In the genomic region with DNA sequence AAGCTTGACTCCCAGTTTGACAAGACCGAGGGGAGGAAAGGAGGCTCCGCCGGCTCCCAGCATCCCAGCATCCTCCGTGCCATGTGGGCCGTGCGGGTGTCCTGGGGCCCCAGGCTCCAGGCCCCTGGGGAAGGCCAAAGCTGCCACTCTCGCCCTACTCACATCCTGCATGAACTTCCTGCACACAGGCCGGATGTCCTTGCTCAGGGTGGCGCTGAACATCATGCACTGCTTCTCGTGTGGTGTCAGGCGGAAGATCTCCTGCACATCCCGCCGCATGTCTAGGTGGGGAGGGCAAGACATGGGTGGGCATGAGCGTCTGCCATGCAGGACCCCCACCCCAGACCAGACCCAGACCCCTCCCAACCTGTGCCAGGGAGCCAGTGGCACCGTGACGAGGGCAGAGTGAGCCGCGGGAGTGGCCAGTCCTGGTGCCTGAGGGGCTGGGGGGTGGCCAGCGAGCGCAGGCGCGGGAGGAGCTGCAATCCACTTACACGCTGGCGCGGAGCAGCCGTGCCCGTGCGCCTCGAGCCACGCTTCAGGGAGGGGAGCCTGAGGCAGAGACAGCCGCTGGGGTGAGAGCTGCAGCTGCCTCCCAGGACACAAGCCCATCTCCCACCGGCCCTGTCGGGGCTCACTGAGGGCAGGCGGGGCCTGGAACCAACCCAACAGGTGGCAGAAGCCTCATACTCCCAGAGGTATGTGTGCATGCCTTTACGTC, we compare ENCODE assay signal across 17 cellular contexts. TPM values are rescaled to one million over a fixed set of nuclear protein-coding genes. Genes with fewer than 3 reads are reported as not detected.
DNase-seq lines count a peak whose midpoint lies in the region; ATAC-seq, FAIRE-seq and TF ChIP-seq lines count a peak whose summit lies in the region.
"Had no signal": no experiment of that assay in that cellular context is flagged by ENCODE, and none has a peak within 500 bp of the region (broad histone marks: within the 10 kb centered on the region; RNA-seq: fewer than 3 reads in every experiment).

No MANE protein-coding gene starts in this region.

- H3K27ac ChIP-seq in GM12878 (ENCODE audit: control insufficient read depth, insufficient read depth), result no peak overlapping the region
- H3K27ac ChIP-seq: coronary artery, parathyroid adenoma had no signal

- RAD21 ChIA-PET in GM12878 (lab: Charles Lee; ENCODE audit: unreplicated experiment), result no interaction called here

- H3K9me3 Mint-ChIP-seq in activated CD4-positive, alpha-beta T cell treated with anti-CD3 and anti-CD28 coated beads, Interleukin-2, amount 10 ng/mL, durations not matched to agents 24 days and 14 days, result no peaks in the 10 kb centered on the region
- no peaks in the 10 kb centered on the region for H3K9me3 Mint-ChIP-seq in stimulated activated naive B cell treated with anti-CD40 and anti-IgM and Interleukin-4, amounts not matched to agents 10 μg/mL and 1 μg/mL and 100 μg/mL, for 72 hours
- H3K9me3 Mint-ChIP-seq: GM23338 had no signal

- H3K36me3 Mint-ChIP-seq in activated CD4-positive, alpha-beta T cell treated with anti-CD3 and anti-CD28 coated beads, Interleukin-2, amount 10 ng/mL, durations not matched to agents 24 days and 14 days (ENCODE audit: low read depth), result peaks cover 74% of the 10 kb centered on the region
- peaks cover 72 to 77% of the 10 kb centered on the region in 2 donors for H3K36me3 Mint-ChIP-seq in stimulated activated naive B cell treated with anti-CD40 and anti-IgM and Interleukin-4, amounts not matched to agents 10 μg/mL and 1 μg/mL and 100 μg/mL, for 72 hours

- CTCF ChIA-PET in GM12878 (lab: Yijun Ruan, JAX), result no interaction called here

- no peak overlapping the region for H3K4me3 ChIP-seq in GM12878
- H3K4me3 ChIP-seq: adrenal gland, coronary artery, GM23338 had no signal

- no peaks in the 10 kb centered on the region for H3K27me3 ChIP-seq in GM12878 (replicated peaks in 1 of 2; ENCODE audit: control insufficient read depth in 2 of 2, insufficient read depth in 2 of 2, low read length in 1 of 2)
- H3K27me3 ChIP-seq: adrenal gland had no signal

- in situ Hi-C loops in GM12878 (cut with MboI), result no loop called here

- POLR2A ChIA-PET in GM12878 (lab: Charles Lee), result interaction anchor here (0.9 to 1.1 kb wide), 2 partner anchors 30 to 54 kb away, joined by 3 read pairs; no protein-coding TSS in a partner anchor

- no peak overlapping the region for H2AFZ ChIP-seq in GM12878 (ENCODE audit: control insufficient read depth, low read depth, low read length)
- H2AFZ ChIP-seq: GM23338, parathyroid adenoma had no signal

- H3K9ac ChIP-seq in GM12878 (ENCODE audit: control insufficient read depth, insufficient read depth, low read length), result no peak overlapping the region
- H3K9ac ChIP-seq: parathyroid adenoma had no signal

- BruUV-seq in GM12878 (replicated peaks; lab: Mats Ljungman, UMichigan), result no TSS peak

- intact Hi-C loops in activated CD4-positive, alpha-beta T cell treated with anti-CD3 and anti-CD28 coated beads, Interleukin-2, amount 10 ng/mL, durations not matched to agents 24 days and 14 days (cut with micrococcal nuclease), result loop anchor here (10.0 kb wide), 1 partner anchor 1475 kb away; a partner anchor contains a TSS
- intact Hi-C loops in GM12878 (cut with micrococcal nuclease; ENCODE audit: unreplicated experiment), result no loop called here

- DNase-seq in activated T-cell treated with anti-CD3 and anti-CD28 coated beads, Interleukin-2, amount 50 U/mL, for 1 hour, result peak; percentile 57
- DNase-seq in activated T-cell treated with anti-CD3 and anti-CD28 coated beads for 4 hours (no peak), GM12878 (ENCODE audit: low read depth, low spot score) (no peak), cerebellar cortex (ENCODE audit: low spot score) (no peak)
- DNase-seq in activated CD4-positive, alpha-beta T cell treated with anti-CD3 and anti-CD28 coated beads, Interleukin-2, amount 10 ng/mL, durations not matched to agents 24 days and 14 days, result no peak
- no peak for DNase-seq in stimulated activated naive B cell treated with anti-CD40 and anti-IgM and Interleukin-4, amounts not matched to agents 10 μg/mL and 1 μg/mL and 100 μg/mL, for 72 hours
- DNase-seq: DMS 273 treated with DMSO at 0.1 percent for 48 hours, mesenchymal stem cell, MM.1S had no signal

- H3K36me3 ChIP-seq in GM12878 (ENCODE audit: control insufficient read depth in 2 of 2, insufficient read depth in 2 of 2, low read length in 1 of 2), result peaks cover 34 to 72% of the 10 kb centered on the region in 2 experiments

- peak overlapping the region; percentile 58 for H3K27ac Mint-ChIP-seq in activated CD4-positive, alpha-beta T cell treated with anti-CD3 and anti-CD28 coated beads, Interleukin-2, amount 10 ng/mL, durations not matched to agents 24 days and 14 days
- H3K27ac Mint-ChIP-seq in stimulated activated naive B cell treated with anti-CD40 and anti-IgM and Interleukin-4, amounts not matched to agents 10 μg/mL and 1 μg/mL and 100 μg/mL, for 72 hours, result peak overlapping the region; percentile 87
- H3K27ac Mint-ChIP-seq: GM23338 had no signal

- no peak for TF ChIP-seq CTCF in GM12878 (IDR thresholded peaks at IDR 0.05 in 2 of 3, conservative IDR thresholded peaks at IDR 0.05 in 1 of 3; ENCODE audit: control insufficient read depth in 2 of 3, extremely low read depth in 1 of 3, insufficient read depth in 1 of 3, low read depth in 3 of 3, low read length in 3 of 3)

- H3K4me3 Mint-ChIP-seq in activated CD4-positive, alpha-beta T cell treated with anti-CD3 and anti-CD28 coated beads, Interleukin-2, amount 10 ng/mL, durations not matched to agents 24 days and 14 days, result no peak overlapping the region
- peak overlapping the region in 1 of 2 donors; percentile 48 for H3K4me3 Mint-ChIP-seq in stimulated activated naive B cell treated with anti-CD40 and anti-IgM and Interleukin-4, amounts not matched to agents 10 μg/mL and 1 μg/mL and 100 μg/mL, for 72 hours
- H3K4me3 Mint-ChIP-seq: GM23338 had no signal

- peak; percentile 72 for TF ChIP-seq POLR2A in GM12878 (IDR thresholded peaks at IDR 0.05; ENCODE audit: low read depth, low read length)

- no peaks in the 10 kb centered on the region for H3K27me3 Mint-ChIP-seq in activated CD4-positive, alpha-beta T cell treated with anti-CD3 and anti-CD28 coated beads, Interleukin-2, amount 10 ng/mL, durations not matched to agents 24 days and 14 days
- H3K27me3 Mint-ChIP-seq in stimulated activated naive B cell treated with anti-CD40 and anti-IgM and Interleukin-4, amounts not matched to agents 10 μg/mL and 1 μg/mL and 100 μg/mL, for 72 hours, result no peaks in the 10 kb centered on the region

- TF ChIP-seq EP300 in GM12878 (IDR thresholded peaks at IDR 0.05; ENCODE audit: borderline replicate concordance in 1 of 2, control insufficient read depth in 1 of 2, low read depth in 2 of 2, low read length in 2 of 2), result no peak

- H3K4me1 Mint-ChIP-seq in activated CD4-positive, alpha-beta T cell treated with anti-CD3 and anti-CD28 coated beads, Interleukin-2, amount 10 ng/mL, durations not matched to agents 24 days and 14 days, result peaks cover 23% of the 10 kb centered on the region
- peaks cover 40 to 42% of the 10 kb centered on the region in 2 donors for H3K4me1 Mint-ChIP-seq in stimulated activated naive B cell treated with anti-CD40 and anti-IgM and Interleukin-4, amounts not matched to agents 10 μg/mL and 1 μg/mL and 100 μg/mL, for 72 hours

- no peak overlapping the region for H3K4me2 ChIP-seq in GM12878 (ENCODE audit: control insufficient read depth, insufficient read depth)
- H3K4me2 ChIP-seq: GM23338 had no signal

- 61% methylated on average over 35 of the region's 35 CpGs for WGBS in GM12878 (ENCODE audit: insufficient coverage, insufficient replicate concordance, low lambda C conversion rate, missing lambda C conversion rate)

- TF ChIP-seq RAD21 in GM12878 (IDR thresholded peaks at IDR 0.05; ENCODE audit: insufficient read depth, low read depth, low read length), result no peak

- H4K20me1 ChIP-seq in GM12878 (ENCODE audit: control insufficient read depth, insufficient read depth), result peaks cover 13% of the 10 kb centered on the region; the same call in 1 of the 2 replicates

- no peak for FAIRE-seq in GM12878 (lab: Jason Lieb, UNC)
- FAIRE-seq: A204.1 had no signal

- SMC1A ChIA-PET in GM12878 (lab: Charles Lee; ENCODE audit: uncharacterized antibody, unreplicated experiment), result no interaction called here

- H3K9me3 ChIP-seq in GM12878 (replicated peaks; ENCODE audit: control insufficient read depth, insufficient read depth, low read length), result no peaks in the 10 kb centered on the region; the same call in 2 of the 3 replicates
- H3K9me3 ChIP-seq: adrenal gland had no signal

- peaks cover 34% of the 10 kb centered on the region for H3K79me2 ChIP-seq in GM12878 (ENCODE audit: control insufficient read depth, insufficient read depth, low read length)

- peaks cover 6% of the 10 kb centered on the region for H3K4me1 ChIP-seq in GM12878 (ENCODE audit: control insufficient read depth, insufficient read depth, low read length)
- H3K4me1 ChIP-seq: parathyroid adenoma had no signal

- ATAC-seq in GM12878 (no peak), GM21619 (IDR thresholded peaks at IDR 0.05; ENCODE audit: unreplicated experiment) (no peak), HG03457 (IDR thresholded peaks at IDR 0.05; ENCODE audit: unreplicated experiment) (no peak)
- no peak for ATAC-seq in stimulated activated naive B cell treated with anti-CD40 and anti-IgM and Interleukin-4, amounts not matched to agents 10 μg/mL and 1 μg/mL and 100 μg/mL, for 72 hours (replicated peaks)
- ATAC-seq: GM23338, SK-N-SH treated with all-trans-retinoic acid at 6 μM for 48 hours had no signal

RNA-seq across cellular contexts. Expression of a gene that starts 8.9 kb away (rescaled TPM):
- total RNA-seq in activated CD4-positive, alpha-beta T cell treated with anti-CD3 and anti-CD28 coated beads, Interleukin-2, amount 10 ng/mL, durations not matched to agents 24 days and 14 days, result 274 and 280 TPM in 2 replicates
- 162 and 204 TPM in 2 replicates for total RNA-seq in GM12878 (2013; cell fraction: nucleolus; rRNA removed)
- total RNA-seq in GM12878 (2014; rRNA removed) (248 and 280 TPM in 2 replicates), GM12878 (2014; rRNA removed; fragmentation: Illumina TruSeq; extraction: Trizol) (109 and 116 TPM in 2 replicates), GM12878 (2021) (218 and 236 TPM in 2 replicates)
- 90.3 TPM for polyA plus RNA-seq in GM12878 (2011; ENCODE audit: low read depth)
- polyA plus RNA-seq in GM12878 (2011; rRNA removed) (56.8 and 134 TPM in 2 replicates), GM12878 (2014; fragmentation: Illumina TruSeq; extraction: Trizol) (40.7 and 113 TPM in 2 replicates), GM12878 (2014; fragmentation: Nextera tagmentation; extraction: Ambion mirVana) (100 to 1,000 TPM; 168 to 212 TPM), GM12878 (2014; rRNA removed) (249 and 298 TPM in 2 replicates), GM12878 (2016; fragmentation: Nextera tagmentation; extraction: Ambion mirVana) (100 to 1,000 TPM; 356 to 378 TPM)
- polyA plus RNA-seq in GM12878 (2011; cell fraction: cytosol; rRNA removed), result 158 and 220 TPM in 2 replicates
- 1,234 and 1,343 TPM in 2 replicates for polyA plus RNA-seq in GM12878 (2011; cell fraction: nucleus; rRNA removed)
- 147 and 173 TPM in 2 replicates for polyA plus RNA-seq in GM12878 (2012)
- polyA minus RNA-seq in GM12878 (2011; rRNA and poly(A)+ RNA removed), result 84.7 and 109 TPM in 2 replicates
- polyA minus RNA-seq in GM12878 (2011; cell fraction: cytosol; rRNA and poly(A)+ RNA removed), result 46.0 and 52.9 TPM in 2 replicates
- 125 and 175 TPM in 2 replicates for polyA minus RNA-seq in GM12878 (2011; cell fraction: nucleus; rRNA and poly(A)+ RNA removed)

RNA-seq across cellular contexts. Expression of a gene that starts 22.9 kb away (rescaled TPM):
- 172 and 180 TPM in 2 replicates for total RNA-seq in activated CD4-positive, alpha-beta T cell treated with anti-CD3 and anti-CD28 coated beads, Interleukin-2, amount 10 ng/mL, durations not matched to agents 24 days and 14 days
- total RNA-seq in GM12878 (2013; cell fraction: nucleolus; rRNA removed), result 65.2 and 69.3 TPM in 2 replicates
- total RNA-seq in GM12878 (2014; rRNA removed), result 68.0 and 80.0 TPM in 2 replicates
- total RNA-seq in GM12878 (2014; rRNA removed; fragmentation: Illumina TruSeq; extraction: Trizol), result 47.8 and 54.2 TPM in 2 replicates
- 189 and 202 TPM in 2 replicates for total RNA-seq in GM12878 (2021)
- 24.3 TPM for polyA plus RNA-seq in GM12878 (2011; ENCODE audit: low read depth)
- polyA plus RNA-seq in GM12878 (2011; rRNA removed), result 26.0 and 49.8 TPM in 2 replicates
- 60.4 and 77.2 TPM in 2 replicates for polyA plus RNA-seq in GM12878 (2011; cell fraction: cytosol; rRNA removed)
- polyA plus RNA-seq in GM12878 (2011; cell fraction: nucleus; rRNA removed), result 89.7 and 112 TPM in 2 replicates
- polyA plus RNA-seq in GM12878 (2012), result 75.7 and 100 TPM in 2 replicates
- 18.9 and 45.4 TPM in 2 replicates for polyA plus RNA-seq in GM12878 (2014; fragmentation: Illumina TruSeq; extraction: Trizol)
- polyA plus RNA-seq in GM12878 (2014; fragmentation: Nextera tagmentation; extraction: Ambion mirVana), result 1 to 10 TPM; 1.0 to 1.4 TPM
- 77.3 and 91.2 TPM in 2 replicates for polyA plus RNA-seq in GM12878 (2014; rRNA removed)
- polyA plus RNA-seq in GM12878 (2016; fragmentation: Nextera tagmentation; extraction: Ambion mirVana), result 10 to 100 TPM; 51.3 to 60.1 TPM
- polyA minus RNA-seq in GM12878 (2011; rRNA and poly(A)+ RNA removed), result 59.2 and 121 TPM in 2 replicates
- 51.6 and 70.8 TPM in 2 replicates for polyA minus RNA-seq in GM12878 (2011; cell fraction: cytosol; rRNA and poly(A)+ RNA removed)
- 17.0 and 26.6 TPM in 2 replicates for polyA minus RNA-seq in GM12878 (2011; cell fraction: nucleus; rRNA and poly(A)+ RNA removed)

RNA-seq across cellular contexts. Expression of a gene that starts 29.0 kb away (rescaled TPM):
- total RNA-seq in activated CD4-positive, alpha-beta T cell treated with anti-CD3 and anti-CD28 coated beads, Interleukin-2, amount 10 ng/mL, durations not matched to agents 24 days and 14 days, result 206 and 209 TPM in 2 replicates
- 147 and 180 TPM in 2 replicates for total RNA-seq in GM12878 (2013; cell fraction: nucleolus; rRNA removed)
- total RNA-seq in GM12878 (2014; rRNA removed), result 75.3 and 81.7 TPM in 2 replicates
- total RNA-seq in GM12878 (2014; rRNA removed; fragmentation: Illumina TruSeq; extraction: Trizol), result 20.7 and 23.9 TPM in 2 replicates
- total RNA-seq in GM12878 (2021), result 103 and 111 TPM in 2 replicates
- polyA plus RNA-seq in GM12878 (2011; ENCODE audit: low read depth), result 23.2 TPM
- polyA plus RNA-seq in GM12878 (2011; rRNA removed), result 19.1 and 31.8 TPM in 2 replicates
- 42.8 and 43.6 TPM in 2 replicates for polyA plus RNA-seq in GM12878 (2011; cell fraction: cytosol; rRNA removed)
- polyA plus RNA-seq in GM12878 (2011; cell fraction: nucleus; rRNA removed), result 211 and 230 TPM in 2 replicates
- 62.9 and 69.7 TPM in 2 replicates for polyA plus RNA-seq in GM12878 (2012)
- 31.0 and 48.2 TPM in 2 replicates for polyA plus RNA-seq in GM12878 (2014; fragmentation: Illumina TruSeq; extraction: Trizol)
- polyA plus RNA-seq in GM12878 (2014; fragmentation: Nextera tagmentation; extraction: Ambion mirVana), result 1 to 10 TPM; 4.0 to 4.5 TPM
- polyA plus RNA-seq in GM12878 (2014; rRNA removed), result 59.7 and 67.2 TPM in 2 replicates
- 10 to 100 TPM; 66.3 to 71.8 TPM for polyA plus RNA-seq in GM12878 (2016; fragmentation: Nextera tagmentation; extraction: Ambion mirVana)
- polyA minus RNA-seq in GM12878 (2011; rRNA and poly(A)+ RNA removed), result 58.1 and 96.5 TPM in 2 replicates
- 35.2 and 47.0 TPM in 2 replicates for polyA minus RNA-seq in GM12878 (2011; cell fraction: cytosol; rRNA and poly(A)+ RNA removed)
- polyA minus RNA-seq in GM12878 (2011; cell fraction: nucleus; rRNA and poly(A)+ RNA removed), result 50.1 and 74.1 TPM in 2 replicates
